In the genomic region with DNA sequence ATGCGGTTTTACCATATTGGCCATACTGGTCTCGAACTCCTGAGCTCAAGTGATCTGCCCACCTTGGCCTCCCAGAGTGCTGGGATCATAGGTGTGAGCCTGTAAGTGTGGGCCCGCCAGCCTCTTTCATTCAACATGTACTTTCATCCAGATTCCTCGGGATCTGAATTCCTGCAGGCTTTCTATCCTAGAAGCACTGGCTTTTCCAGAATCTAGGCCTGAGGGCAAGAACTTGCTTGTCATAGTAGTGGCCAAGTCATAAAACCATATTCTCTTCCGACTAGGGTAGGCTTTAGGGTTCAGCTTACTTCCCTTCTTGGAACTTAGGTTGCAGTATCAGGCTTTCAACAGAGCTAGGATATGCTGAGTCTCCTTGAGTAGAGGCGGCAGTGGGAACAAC, we compare ENCODE assay signal across 18 cellular contexts. TPM values are rescaled to one million over a fixed set of nuclear protein-coding genes. Genes with fewer than 3 reads are reported as not detected.
A peak's percentile ranks its signal among the peaks of the same experiment; 100 is the strongest.
DNase-seq lines count a peak whose midpoint lies in the region; ATAC-seq and TF ChIP-seq lines count a peak whose summit lies in the region.
"Had no signal": no experiment of that assay in that cellular context is flagged by ENCODE, and none has a peak within 500 bp of the region (broad histone marks: within the 10 kb centered on the region; RNA-seq: fewer than 3 reads in every experiment).

No MANE protein-coding gene starts in this region.

- no peak for DNase-seq in activated CD4-positive, alpha-beta T cell treated with anti-CD3 and anti-CD28 coated beads for 36 hours
- DNase-seq in activated CD4-positive, alpha-beta T cell treated with anti-CD3 and anti-CD28 coated beads for 1 hour: no peak
- DNase-seq in activated naive CD8-positive, alpha-beta T cell treated with anti-CD3 and anti-CD28 coated beads for 36 hours: no peak
- no peak for DNase-seq in WTC11 (ENCODE audit: low spot score)
- no peak for DNase-seq in T1000 (lab: John Stamatoyannopoulos, UW)
- no peak for DNase-seq in SK-N-DZ (ENCODE audit: low spot score)
- DNase-seq: activated CD4-positive, CD25-positive, alpha-beta regulatory T cell; activated T-cell treated with anti-CD3 and anti-CD28 coated beads, Interleukin-2, amount 50 U/mL, for 1 hour; foreskin fibroblast; Kasumi-1; left ventricle myocardium superior; NCI-H1417; NCI-H2171 treated with DMSO at 0.1 percent for 48 hours; NCI-H82; sigmoid colon had no signal

- intact Hi-C loops in activated CD4-positive, alpha-beta T cell treated with anti-CD3 and anti-CD28 coated beads for 36 hours (cut with DNase I, micrococcal nuclease): no loop called here

- H3K4me3 Mint-ChIP-seq in activated CD4-positive, alpha-beta T cell treated with anti-CD3 and anti-CD28 coated beads for 36 hours: no peak overlapping the region
- peak overlapping the region in 3 of 4 donors; percentile 1 to 91 (median 26) for H3K4me3 Mint-ChIP-seq in IgD-negative memory B cell
- H3K4me3 Mint-ChIP-seq in activated naive CD8-positive, alpha-beta T cell treated with anti-CD3 and anti-CD28 coated beads for 36 hours: no peak overlapping the region
- H3K4me3 Mint-ChIP-seq in stimulated activated memory B cell treated with anti-CD40 and anti-IgM and Interleukin-4, amounts not matched to agents 10 μg/mL and 1 μg/mL and 100 μg/mL, for 72 hours: no peak overlapping the region
- no peak overlapping the region for H3K4me3 Mint-ChIP-seq in WTC11
- H3K4me3 Mint-ChIP-seq: CD14-positive monocyte had no signal

- peaks cover 60% of the 10 kb centered on the region for H3K36me3 Mint-ChIP-seq in activated CD4-positive, alpha-beta T cell treated with anti-CD3 and anti-CD28 coated beads for 36 hours (ENCODE audit: low read depth)
- H3K36me3 Mint-ChIP-seq in IgD-negative memory B cell (peaks cover 19% of the 10 kb centered on the region), WTC11 (peaks cover 13% of the 10 kb centered on the region)
- peaks cover 57% of the 10 kb centered on the region for H3K36me3 Mint-ChIP-seq in activated naive CD8-positive, alpha-beta T cell treated with anti-CD3 and anti-CD28 coated beads for 36 hours
- peaks cover 45% of the 10 kb centered on the region for H3K36me3 Mint-ChIP-seq in stimulated activated memory B cell treated with anti-CD40 and anti-IgM and Interleukin-4, amounts not matched to agents 10 μg/mL and 1 μg/mL and 100 μg/mL, for 72 hours

- CTCF ChIA-PET in activated CD4-positive, alpha-beta T cell treated with anti-CD3 and anti-CD28 coated beads for 36 hours (lab: Charles Lee): interaction anchor here (0.6 to 3.5 kb wide), 6 partner anchors 11 to 49 kb away, joined by 3 to 20 read pairs (median 8); a partner anchor contains a TSS
- CTCF ChIA-PET in WTC11 (lab: Charles Lee): interaction anchor here (1.2 to 2.8 kb wide), 3 partner anchors 11 to 18 kb away, joined by 3 to 11 read pairs (median 7); a partner anchor contains a TSS

- TF ChIP-seq CTCF in WTC11 (IDR thresholded peaks at IDR 0.05): no peak

- peaks cover 77% of the 10 kb centered on the region for H3K4me1 Mint-ChIP-seq in activated CD4-positive, alpha-beta T cell treated with anti-CD3 and anti-CD28 coated beads for 36 hours
- H3K4me1 Mint-ChIP-seq in IgD-negative memory B cell (peaks cover 46 to 59% (median 53%) of the 10 kb centered on the region in 3 donors), WTC11 (peaks cover 3% of the 10 kb centered on the region; the same call in 1 of the 2 replicates)
- H3K4me1 Mint-ChIP-seq in activated naive CD8-positive, alpha-beta T cell treated with anti-CD3 and anti-CD28 coated beads for 36 hours: peaks cover 69% of the 10 kb centered on the region
- H3K4me1 Mint-ChIP-seq in stimulated activated memory B cell treated with anti-CD40 and anti-IgM and Interleukin-4, amounts not matched to agents 10 μg/mL and 1 μg/mL and 100 μg/mL, for 72 hours: peaks cover 64% of the 10 kb centered on the region

- no peaks in the 10 kb centered on the region for H3K9me3 Mint-ChIP-seq in activated CD4-positive, alpha-beta T cell treated with anti-CD3 and anti-CD28 coated beads for 36 hours (ENCODE audit: low read depth)
- H3K9me3 Mint-ChIP-seq in IgD-negative memory B cell (no peaks in the 10 kb centered on the region), WTC11 (no peaks in the 10 kb centered on the region)
- H3K9me3 Mint-ChIP-seq in activated naive CD8-positive, alpha-beta T cell treated with anti-CD3 and anti-CD28 coated beads for 36 hours: no peaks in the 10 kb centered on the region
- no peaks in the 10 kb centered on the region for H3K9me3 Mint-ChIP-seq in stimulated activated memory B cell treated with anti-CD40 and anti-IgM and Interleukin-4, amounts not matched to agents 10 μg/mL and 1 μg/mL and 100 μg/mL, for 72 hours

- POLR2A ChIA-PET in activated CD4-positive, alpha-beta T cell treated with anti-CD3 and anti-CD28 coated beads for 36 hours (lab: Charles Lee): interaction anchor here (0.7 kb wide), 1 partner anchor 8 kb away, joined by 3 read pairs; no protein-coding TSS in a partner anchor
- POLR2A ChIA-PET in WTC11 (lab: Charles Lee): interaction anchor here (0.6 kb wide), 1 partner anchor 30 kb away, joined by 10 read pairs; no protein-coding TSS in a partner anchor

- H3K27me3 Mint-ChIP-seq in activated CD4-positive, alpha-beta T cell treated with anti-CD3 and anti-CD28 coated beads for 36 hours: no peaks in the 10 kb centered on the region
- H3K27me3 Mint-ChIP-seq in IgD-negative memory B cell (no peaks in the 10 kb centered on the region), WTC11 (ENCODE audit: low read depth) (no peaks in the 10 kb centered on the region)
- no peaks in the 10 kb centered on the region for H3K27me3 Mint-ChIP-seq in activated naive CD8-positive, alpha-beta T cell treated with anti-CD3 and anti-CD28 coated beads for 36 hours
- H3K27me3 Mint-ChIP-seq in stimulated activated memory B cell treated with anti-CD40 and anti-IgM and Interleukin-4, amounts not matched to agents 10 μg/mL and 1 μg/mL and 100 μg/mL, for 72 hours: no peaks in the 10 kb centered on the region

- peak overlapping the region; percentile 80 for H3K27ac Mint-ChIP-seq in activated CD4-positive, alpha-beta T cell treated with anti-CD3 and anti-CD28 coated beads for 36 hours
- peak overlapping the region in 1 of 3 donors; percentile 39 for H3K27ac Mint-ChIP-seq in IgD-negative memory B cell
- H3K27ac Mint-ChIP-seq in activated naive CD8-positive, alpha-beta T cell treated with anti-CD3 and anti-CD28 coated beads for 36 hours: peak overlapping the region; percentile 2
- peak overlapping the region; percentile 41 for H3K27ac Mint-ChIP-seq in stimulated activated memory B cell treated with anti-CD40 and anti-IgM and Interleukin-4, amounts not matched to agents 10 μg/mL and 1 μg/mL and 100 μg/mL, for 72 hours
- no peak overlapping the region for H3K27ac Mint-ChIP-seq in WTC11

- no peak for ATAC-seq in activated CD4-positive, alpha-beta T cell treated with anti-CD3 and anti-CD28 coated beads for 36 hours
- ATAC-seq in stimulated activated memory B cell treated with anti-CD40 and anti-IgM and Interleukin-4, amounts not matched to agents 10 μg/mL and 1 μg/mL and 100 μg/mL, for 72 hours: no peak
- ATAC-seq in WTC11: no peak
- ATAC-seq: left ventricle myocardium superior had no signal

TF ChIP-seq in WTC11, 78 proteins besides CTCF, POLR2A, EP300 and RAD21 (continues in another document):
- TF ChIP-seq, protein P1, sequence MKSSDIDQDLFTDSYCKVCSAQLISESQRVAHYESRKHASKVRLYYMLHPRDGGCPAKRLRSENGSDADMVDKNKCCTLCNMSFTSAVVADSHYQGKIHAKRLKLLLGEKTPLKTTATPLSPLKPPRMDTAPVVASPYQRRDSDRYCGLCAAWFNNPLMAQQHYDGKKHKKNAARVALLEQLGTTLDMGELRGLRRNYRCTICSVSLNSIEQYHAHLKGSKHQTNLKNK (CRISPR knock-in tag; IDR thresholded peaks at IDR 0.05): no peak
- no peak for TF ChIP-seq ZNF396 (CRISPR knock-in tag; IDR thresholded peaks at IDR 0.05; ENCODE audit: borderline replicate concordance)

RNA-seq across cellular contexts. Expression of a gene that starts 15.4 kb away (rescaled TPM):
- total RNA-seq in activated CD4-positive, alpha-beta T cell treated with anti-CD3 and anti-CD28 coated beads for 36 hours: 10 to 100 TPM; 55.7 to 58.7 TPM
- polyA plus RNA-seq in IgD-negative memory B cell: 13.8 TPM
- total RNA-seq in activated naive CD8-positive, alpha-beta T cell treated with anti-CD3 and anti-CD28 coated beads for 36 hours: 10 to 100 TPM; 65.9 to 69.9 TPM
- total RNA-seq in WTC11 (2021): 27.4 TPM in 3 replicates
- polyA plus RNA-seq in SK-N-DZ (2014; cell fraction: cytosol; rRNA removed): 19.0 and 24.7 TPM in 2 replicates
- polyA plus RNA-seq in SK-N-DZ (2014; cell fraction: nucleus; rRNA removed): 38.3 and 64.3 TPM in 2 replicates

RNA-seq across cellular contexts. Expression of a gene that starts 31.0 kb away (rescaled TPM):
- 10 to 100 TPM; 17.4 to 21.7 TPM for total RNA-seq in activated CD4-positive, alpha-beta T cell treated with anti-CD3 and anti-CD28 coated beads for 36 hours
- 28.2 TPM for polyA plus RNA-seq in IgD-negative memory B cell
- total RNA-seq in activated naive CD8-positive, alpha-beta T cell treated with anti-CD3 and anti-CD28 coated beads for 36 hours: 10 to 100 TPM; 23.0 to 23.3 TPM
- 20.5 to 22.6 TPM (median 20.7 TPM) in 3 replicates for total RNA-seq in WTC11 (2021)
- polyA plus RNA-seq in SK-N-DZ (2014; cell fraction: cytosol; rRNA removed): 14.8 and 15.7 TPM in 2 replicates
- 33.2 and 43.1 TPM in 2 replicates for polyA plus RNA-seq in SK-N-DZ (2014; cell fraction: nucleus; rRNA removed)

RNA-seq across cellular contexts. Expression of a gene that starts 31.1 kb away (rescaled TPM):
- total RNA-seq in activated CD4-positive, alpha-beta T cell treated with anti-CD3 and anti-CD28 coated beads for 36 hours: 10 to 100 TPM; 62.7 to 70.7 TPM
- 22.8 TPM for polyA plus RNA-seq in IgD-negative memory B cell
- total RNA-seq in activated naive CD8-positive, alpha-beta T cell treated with anti-CD3 and anti-CD28 coated beads for 36 hours: 10 to 100 TPM; 68.9 to 72.0 TPM
- 50.3 to 59.3 TPM (median 52.5 TPM) in 3 replicates for total RNA-seq in WTC11 (2021)
- 53.7 and 60.6 TPM in 2 replicates for polyA plus RNA-seq in SK-N-DZ (2014; cell fraction: cytosol; rRNA removed)
- 116 and 144 TPM in 2 replicates for polyA plus RNA-seq in SK-N-DZ (2014; cell fraction: nucleus; rRNA removed)

RNA-seq across cellular contexts. Expression of a gene that starts 34.6 kb away (rescaled TPM):
- total RNA-seq in activated CD4-positive, alpha-beta T cell treated with anti-CD3 and anti-CD28 coated beads for 36 hours: 1 to 10 TPM; 6.0 to 7.0 TPM
- polyA plus RNA-seq in IgD-negative memory B cell: 8.2 TPM
- 1 to 10 TPM; 7.9 to 8.0 TPM for total RNA-seq in activated naive CD8-positive, alpha-beta T cell treated with anti-CD3 and anti-CD28 coated beads for 36 hours
- total RNA-seq in WTC11 (2021): 9.4 to 10.2 TPM (median 9.8 TPM) in 3 replicates
- polyA plus RNA-seq in SK-N-DZ (2014; cell fraction: cytosol; rRNA removed): 13.1 and 15.1 TPM in 2 replicates
- 12.6 and 13.1 TPM in 2 replicates for polyA plus RNA-seq in SK-N-DZ (2014; cell fraction: nucleus; rRNA removed)

RNA-seq across cellular contexts. Expression of a gene that starts 43.8 kb away (rescaled TPM):
- total RNA-seq in activated CD4-positive, alpha-beta T cell treated with anti-CD3 and anti-CD28 coated beads for 36 hours: under 1 TPM; 0.58 to 0.85 TPM
- polyA plus RNA-seq in IgD-negative memory B cell: 0.48 TPM
- 1 to 10 TPM in 1 of 2 experiments, under 1 TPM in 1; 0.92 to 1.2 TPM for total RNA-seq in activated naive CD8-positive, alpha-beta T cell treated with anti-CD3 and anti-CD28 coated beads for 36 hours
- total RNA-seq in WTC11 (2021): 48.5 to 55.0 TPM (median 49.8 TPM) in 3 replicates
- 0.07 and 3.4 TPM in 2 replicates for polyA plus RNA-seq in SK-N-DZ (2014; cell fraction: cytosol; rRNA removed)
- polyA plus RNA-seq in SK-N-DZ (2014; cell fraction: nucleus; rRNA removed): 0.24 and 1.7 TPM in 2 replicates
- polyA plus RNA-seq: CD14-positive monocyte had no signal

Comparison
In these comparisons a context has a peak if more than half of its experiments do, and no peak if none do; other contexts are left out.
1. H3K4me3 Mint-ChIP-seq: peak in IgD-negative memory B cell (3 of 4); none in activated CD4-positive, alpha-beta T cell treated with anti-CD3 and anti-CD28 coated beads for 36 hours (single experiment), activated naive CD8-positive, alpha-beta T cell treated with anti-CD3 and anti-CD28 coated beads for 36 hours (single experiment), stimulated activated memory B cell treated with anti-CD40 and anti-IgM and Interleukin-4, amounts not matched to agents 10 μg/mL and 1 μg/mL and 100 μg/mL, for 72 hours (single experiment) and WTC11 (single experiment).